18 cellular contexts compared by ENCODE assay signal in genomic region chr10:114328278-114328812, GRCh38.
A peak's percentile ranks its signal among the peaks of the same experiment; 100 is the strongest.
DNase-seq lines count a peak whose midpoint lies in the region; ATAC-seq and TF ChIP-seq lines count a peak whose summit lies in the region.
"Had no signal": no experiment of that assay in that cellular context is flagged by ENCODE, and none has a peak within 500 bp of the region (broad histone marks: within the 10 kb centered on the region; RNA-seq: fewer than 3 reads in every experiment).

No MANE protein-coding gene starts in this region.

- H3K4me3 ChIP-seq in left ventricle myocardium inferior (no peak overlapping the region), neuronal stem cell (ENCODE audit: low read length in 2 of 2) (no peak overlapping the region)

- H3K27ac ChIP-seq in left ventricle myocardium inferior (replicated peaks) (peak overlapping the region; percentile 60), neuronal stem cell (replicated peaks; ENCODE audit: low read length) (no peak overlapping the region), foreskin keratinocyte (no peak overlapping the region)

- peak; percentile 19 for ATAC-seq in Right ventricle myocardium superior (ENCODE audit: poor library complexity)
- ATAC-seq in foreskin keratinocyte, result no peak
- ATAC-seq in stimulated activated naive CD8-positive, alpha-beta T cell treated with anti-CD3 and anti-CD28 coated beads, Interleukin-15, Interleukin-2, amounts not matched to agents 100 U/mL and 50 U/mL, for 24 hours, result no peak

- peak overlapping the region; percentile 95 for H2BK15ac ChIP-seq in neuronal stem cell (ENCODE audit: low read length)

- H3K9me3 ChIP-seq in left ventricle myocardium inferior (replicated peaks) (no peaks in the 10 kb centered on the region), neuronal stem cell (replicated peaks in 1 of 2; ENCODE audit: control insufficient read depth in 2 of 2, insufficient read depth in 1 of 2, low read depth in 1 of 2, low read length in 2 of 2) (no peaks in the 10 kb centered on the region)
- H3K9me3 ChIP-seq: BE2C had no signal

- peak overlapping the region; percentile 7 for H2BK12ac ChIP-seq in neuronal stem cell (ENCODE audit: low read length)

- DNase-seq in Right ventricle myocardium superior (no peak), cardiac septum (ENCODE audit: low spot score) (no peak), left ventricle myocardium inferior (peak; percentile 27), neuronal stem cell (ENCODE audit: low spot score) (no peak), foreskin keratinocyte (no peak), GDM1 (lab: John Stamatoyannopoulos, UW) (no peak), foreskin melanocyte (no peak)
- DNase-seq in stimulated activated naive CD8-positive, alpha-beta T cell treated with anti-CD3 and anti-CD28 coated beads, Interleukin-15, Interleukin-2, amounts not matched to agents 100 U/mL and 50 U/mL, for 24 hours, result no peak
- DNase-seq: BE2C; CD4-positive, alpha-beta memory T cell; DMS153; EL; GOT3; KBM-7; NCI-H1105; NCI-H1694 treated with DMSO at 0.1 percent for 48 hours; NCI-H748 treated with DMSO at 0.1 percent for 48 hours; NK-92 treated with Interleukin-12 subunit alpha and Interleukin-12 subunit beta, amount 100 ng/mL, for 24 hours had no signal

- H3K9ac ChIP-seq in neuronal stem cell (ENCODE audit: low read depth, low read length, poor library complexity), result no peak overlapping the region

- H3K36me3 ChIP-seq in left ventricle myocardium inferior, result no peaks in the 10 kb centered on the region
- H3K36me3 ChIP-seq in neuronal stem cell (replicated peaks in 1 of 2; ENCODE audit: control insufficient read depth in 2 of 2, insufficient read depth in 2 of 2, low read length in 2 of 2), result no peaks in the 10 kb centered on the region
- H3K36me3 ChIP-seq: BE2C had no signal

- H4K91ac ChIP-seq in neuronal stem cell (ENCODE audit: low read depth, low read length, poor library complexity), result peak overlapping the region; percentile 19

- no peaks in the 10 kb centered on the region for H3K79me1 ChIP-seq in neuronal stem cell (ENCODE audit: low read depth, low read length)

- H2BK5ac ChIP-seq in neuronal stem cell (ENCODE audit: low read length), result no peak overlapping the region

- H2AFZ ChIP-seq in neuronal stem cell (ENCODE audit: low read length), result no peak overlapping the region

- no CpG with 5 or more reads among the region's 10 CpGs for WGBS in neuronal stem cell (ENCODE audit: extremely low coverage in 2 of 2, insufficient read length in 2 of 2, insufficient replicate concordance in 1 of 2), 2 donors

- H2BK120ac ChIP-seq in neuronal stem cell (ENCODE audit: low read depth, low read length), result no peak overlapping the region

- peak overlapping the region; percentile 46 for H3K18ac ChIP-seq in neuronal stem cell (ENCODE audit: low read length)

- H3K23ac ChIP-seq in neuronal stem cell (ENCODE audit: low read depth, low read length, poor library complexity), result peak overlapping the region; percentile 76

- intact Hi-C loops in Right ventricle myocardium superior (cut with DNase I), result no loop called here
- intact Hi-C loops in cardiac septum (cut with DNase I), result no loop called here
- intact Hi-C loops in left ventricle myocardium inferior (cut with micrococcal nuclease), result no loop called here

- peaks cover 47% of the 10 kb centered on the region for H3K4me1 ChIP-seq in left ventricle myocardium inferior
- peaks cover 2 to 17% of the 10 kb centered on the region in 2 donors for H3K4me1 ChIP-seq in neuronal stem cell (ENCODE audit: control insufficient read depth in 2 of 2, insufficient read depth in 1 of 2, low read depth in 1 of 2, low read length in 2 of 2)
- H3K4me1 ChIP-seq in foreskin keratinocyte, result peaks cover 11% of the 10 kb centered on the region
- H3K4me1 ChIP-seq: BE2C had no signal

- H3K27me3 ChIP-seq in left ventricle myocardium inferior (ENCODE audit: low read depth), result no peaks in the 10 kb centered on the region
- H3K27me3 ChIP-seq in neuronal stem cell (ENCODE audit: control insufficient read depth in 3 of 3, insufficient read depth in 3 of 3, low read depth in 1 of 3, low read length in 3 of 3), result no peaks in the 10 kb centered on the region
- no peaks in the 10 kb centered on the region for H3K27me3 ChIP-seq in foreskin keratinocyte
- H3K27me3 ChIP-seq: BE2C had no signal

- peak overlapping the region; percentile 93 for H2AK5ac ChIP-seq in neuronal stem cell (ENCODE audit: low read depth, low read length)

- TF ChIP-seq CTCF in left ventricle myocardium inferior (IDR thresholded peaks at IDR 0.05; ENCODE audit: borderline replicate concordance) (no peak), foreskin keratinocyte (conservative IDR thresholded peaks at IDR 0.05) (no peak)

- H3K4ac ChIP-seq in neuronal stem cell (ENCODE audit: low read length), result no peak overlapping the region

- H4K8ac ChIP-seq in neuronal stem cell (ENCODE audit: low read depth, low read length), result no peak overlapping the region

- H3K14ac ChIP-seq in neuronal stem cell (ENCODE audit: low read length), result no peak overlapping the region

- no peak overlapping the region for H3K4me2 ChIP-seq in neuronal stem cell (ENCODE audit: insufficient read depth, low read length, poor library complexity, severe bottlenecking)
